1 cellular context compared by ENCODE assay signal in genomic region chr2:88691339-88692183, GRCh38.
TF ChIP-seq lines count a peak whose summit lies in the region.

Gene RPIA (plus strand): TSS chr2:88691673. CDS start chr2:88691699, 26 bp downstream.

TF ChIP-seq in HepG2, 621 proteins besides CTCF, POLR2A, EP300 and RAD21 (continued from another document and continues in another):
- TF ChIP-seq STAT6 (CRISPR knock-in tag; IDR thresholded peaks at IDR 0.05; ENCODE audit: borderline replicate concordance): peak; percentile 13; the same call in 1 of the 2 replicates
- TF ChIP-seq ZNF264 (CRISPR knock-in tag; IDR thresholded peaks at IDR 0.05): no peak
- TF ChIP-seq ZBTB46 (CRISPR knock-in tag; IDR thresholded peaks at IDR 0.05; ENCODE audit: borderline replicate concordance): no peak
- TF ChIP-seq SOX6 (IDR thresholded peaks at IDR 0.05): no peak
- TF ChIP-seq SOX6 (CRISPR knock-in tag; IDR thresholded peaks at IDR 0.05): peak; percentile 24; the same call in 1 of the 2 replicates
- TF ChIP-seq JUNB (CRISPR knock-in tag; IDR thresholded peaks at IDR 0.05; ENCODE audit: borderline replicate concordance): no peak
- peak; percentile 35; the same call in 1 of the 2 replicates for TF ChIP-seq ZNF761 (CRISPR knock-in tag; conservative IDR thresholded peaks at IDR 0.05)
- TF ChIP-seq ZNF446 (CRISPR knock-in tag; IDR thresholded peaks at IDR 0.05): peak; percentile 65; the same call in 1 of the 2 replicates
- TF ChIP-seq SETDB1 (CRISPR knock-in tag; IDR thresholded peaks at IDR 0.05; ENCODE audit: borderline replicate concordance): peak; percentile 66; the same call in 1 of the 2 replicates
- TF ChIP-seq ZNF276 (CRISPR knock-in tag; IDR thresholded peaks at IDR 0.05; ENCODE audit: low read depth): no peak; the same call in 1 of the 2 replicates
- TF ChIP-seq ZNF850 (CRISPR knock-in tag; conservative IDR thresholded peaks at IDR 0.05): no peak
- TF ChIP-seq EED (CRISPR knock-in tag; IDR thresholded peaks at IDR 0.05): peak; percentile 89; the same call in 1 of the 2 replicates
- TF ChIP-seq HMGXB4 (CRISPR knock-in tag; IDR thresholded peaks at IDR 0.05; ENCODE audit: borderline replicate concordance in 1 of 2, low read depth in 1 of 2): peak; percentile 90 to 93; a peak in 3 of 4 replicates
- TF ChIP-seq SMAD1 (CRISPR knock-in tag; IDR thresholded peaks at IDR 0.05; ENCODE audit: borderline replicate concordance, low read depth): no peak
- no peak; the same call in 1 of the 2 replicates for TF ChIP-seq ZNF235 (CRISPR knock-in tag; IDR thresholded peaks at IDR 0.05; ENCODE audit: borderline replicate concordance)
- peak; percentile 96 for TF ChIP-seq ZNF552 (CRISPR knock-in tag; IDR thresholded peaks at IDR 0.05; ENCODE audit: borderline replicate concordance)
- TF ChIP-seq U2AF2 (IDR thresholded peaks at IDR 0.05; ENCODE audit: low read depth, low read length): no peak
- TF ChIP-seq SMAD3 (CRISPR knock-in tag; IDR thresholded peaks at IDR 0.05): peak; percentile 90
- no peak for TF ChIP-seq EZH2 (conservative IDR thresholded peaks at IDR 0.05; ENCODE audit: low read depth, low read length)
- TF ChIP-seq ZBTB20 (CRISPR knock-in tag; IDR thresholded peaks at IDR 0.05; ENCODE audit: borderline replicate concordance, low read depth): peak; percentile 56; the same call in 1 of the 2 replicates
- no peak for TF ChIP-seq ZNF275 (CRISPR knock-in tag; IDR thresholded peaks at IDR 0.05; ENCODE audit: borderline replicate concordance)
- TF ChIP-seq ZNF687 (CRISPR knock-in tag; IDR thresholded peaks at IDR 0.05): peak; percentile 99
- TF ChIP-seq CCDC6 (CRISPR knock-in tag; IDR thresholded peaks at IDR 0.05): peak; percentile 98
- peak; percentile 100 for TF ChIP-seq CREM (IDR thresholded peaks at IDR 0.05)
- peak; percentile 85 for TF ChIP-seq CREM (CRISPR knock-in tag; IDR thresholded peaks at IDR 0.05)
- TF ChIP-seq ZBTB33 (CRISPR knock-in tag; IDR thresholded peaks at IDR 0.05): 0 out of 2 replicates have a peak, but pooled peaks have one; percentile 6
- TF ChIP-seq ZNF367 (CRISPR knock-in tag; IDR thresholded peaks at IDR 0.05; ENCODE audit: borderline replicate concordance): peak; percentile 91; the same call in 1 of the 2 replicates
- peak; percentile 33; the same call in 1 of the 2 replicates for TF ChIP-seq TFE3 (CRISPR knock-in tag; IDR thresholded peaks at IDR 0.05)
- TF ChIP-seq IRF2 (CRISPR knock-in tag; IDR thresholded peaks at IDR 0.05): peak; percentile 96
- 0 out of 2 replicates have a peak, but pooled peaks have one; percentile 24 for TF ChIP-seq ZNF790 (CRISPR knock-in tag; IDR thresholded peaks at IDR 0.05; ENCODE audit: borderline replicate concordance)
- peak; percentile 81 for TF ChIP-seq CEBPG (CRISPR knock-in tag; IDR thresholded peaks at IDR 0.05)
- peak; percentile 62 for TF ChIP-seq ZNF3 (CRISPR knock-in tag; IDR thresholded peaks at IDR 0.05)
- no peak for TF ChIP-seq ZMAT5 (CRISPR knock-in tag; IDR thresholded peaks at IDR 0.05; ENCODE audit: borderline replicate concordance, low read depth)
- no peak for TF ChIP-seq NONO (IDR thresholded peaks at IDR 0.05)
- TF ChIP-seq NONO (CRISPR knock-in tag; conservative IDR thresholded peaks at IDR 0.05): peak; percentile 85
- peak; percentile 93 for TF ChIP-seq TAF15 (IDR thresholded peaks at IDR 0.05; ENCODE audit: low read depth, low read length, poor library complexity, severe bottlenecking)
- peak; percentile 72; the same call in 1 of the 2 replicates for TF ChIP-seq ZNF816 (CRISPR knock-in tag; IDR thresholded peaks at IDR 0.05; ENCODE audit: borderline replicate concordance)
- TF ChIP-seq ATF6 (CRISPR knock-in tag; conservative IDR thresholded peaks at IDR 0.05): 0 out of 2 replicates have a peak, but pooled peaks have one; percentile 32
- no peak for TF ChIP-seq MTA3 (CRISPR knock-in tag; IDR thresholded peaks at IDR 0.05)
- TF ChIP-seq ZNF550 (CRISPR knock-in tag; IDR thresholded peaks at IDR 0.05; ENCODE audit: borderline replicate concordance): peak; percentile 90; the same call in 1 of the 2 replicates
- TF ChIP-seq ETV5 (CRISPR knock-in tag; IDR thresholded peaks at IDR 0.05; ENCODE audit: borderline replicate concordance): peak; percentile 73; the same call in 1 of the 2 replicates
